In the genomic region with DNA sequence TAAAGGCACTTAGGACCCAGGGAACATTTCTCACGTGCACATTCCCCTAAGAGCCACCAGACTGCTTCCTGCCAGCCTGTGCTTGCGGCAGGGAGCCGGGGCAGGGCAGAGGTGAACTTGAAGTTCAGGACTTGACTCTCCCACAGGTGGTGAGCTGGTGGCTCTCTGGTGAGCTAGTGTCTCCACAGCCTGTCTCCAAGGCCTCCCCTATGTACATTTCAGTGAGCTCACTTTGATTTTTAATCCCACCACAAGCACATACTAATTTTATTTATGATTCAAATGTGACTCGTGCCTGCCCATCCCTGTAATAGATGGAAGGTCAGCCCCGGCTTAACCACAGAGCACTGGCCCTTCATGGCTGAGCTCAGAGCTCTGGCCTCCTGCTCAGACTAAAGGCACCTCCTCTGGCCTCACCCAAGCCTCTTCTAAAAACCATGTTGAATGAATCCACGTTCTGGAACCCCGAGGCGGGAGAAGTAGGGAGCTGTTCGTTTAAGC, we compare ENCODE assay signal across 11 cellular contexts. TPM values are rescaled to one million over a fixed set of nuclear protein-coding genes. Genes with fewer than 3 reads are reported as not detected.
A peak's percentile ranks its signal among the peaks of the same experiment; 100 is the strongest.
DNase-seq lines count a peak whose midpoint lies in the region; ATAC-seq, FAIRE-seq and TF ChIP-seq lines count a peak whose summit lies in the region.
"Had no signal": no experiment of that assay in that cellular context is flagged by ENCODE, and none has a peak within 500 bp of the region (broad histone marks: within the 10 kb centered on the region; RNA-seq: fewer than 3 reads in every experiment).

No MANE protein-coding gene starts in this region.

- dilution Hi-C loops in keratinocyte (cut with MboI; ENCODE audit: extremely low pct_ligation_motif_present, low sequenced_read_pairs), result no loop called here

- H2AFZ ChIP-seq in keratinocyte (ENCODE audit: control insufficient read depth, low read length), result no peak overlapping the region

- POLR2A ChIA-PET in activated CD8-positive, alpha-beta T cell treated with anti-CD3 and anti-CD28 coated beads, Interleukin-2, amount 10 ng/mL, durations not matched to agents 7 days and 5 days (lab: Charles Lee), result interaction anchor here (1.0 kb wide), 1 partner anchor 10 kb away, joined by 3 read pairs; no protein-coding TSS in a partner anchor

- TF ChIP-seq CTCF in keratinocyte (optimal IDR thresholded peaks at IDR 0.05 in 1 of 3, IDR thresholded peaks at IDR 0.05 in 1 of 3, conservative IDR thresholded peaks at IDR 0.05 in 1 of 3; ENCODE audit: extremely low read depth in 1 of 3, insufficient read depth in 2 of 3, low read length in 3 of 3), result no peak

- H3K4me1 Mint-ChIP-seq in activated CD8-positive, alpha-beta T cell treated with anti-CD3 and anti-CD28 coated beads, Interleukin-2, amount 10 ng/mL, durations not matched to agents 7 days and 5 days (ENCODE audit: low read depth), result peaks cover 82% of the 10 kb centered on the region

- H3K27ac Mint-ChIP-seq in activated CD8-positive, alpha-beta T cell treated with anti-CD3 and anti-CD28 coated beads, Interleukin-2, amount 10 ng/mL, durations not matched to agents 7 days and 5 days, result peak overlapping the region; percentile 57
- H3K27ac Mint-ChIP-seq: activated CD4-positive, alpha-beta T cell treated with anti-CD3 and anti-CD28 coated beads, Interleukin-2, amount 10 ng/mL, durations not matched to agents 24 days and 14 days had no signal

- H3K27me3 ChIP-seq in keratinocyte (ENCODE audit: control insufficient read depth, extremely low read depth, insufficient read depth, low read length), result no peaks in the 10 kb centered on the region

- peak; percentile 31 for DNase-seq in DMS53 (lab: John Stamatoyannopoulos, UW)
- DNase-seq in DMS53 treated with DMSO at 0.1 percent for 48 hours (lab: John Stamatoyannopoulos, UW; ENCODE audit: unreplicated experiment), result no peak
- DNase-seq in activated CD8-positive, alpha-beta T cell treated with anti-CD3 and anti-CD28 coated beads, Interleukin-2, amount 10 ng/mL, durations not matched to agents 7 days and 5 days, result no peak
- DNase-seq in keratinocyte (ENCODE audit: low read depth, low spot score), result no peak
- DNase-seq in stromal cell of bone marrow (ENCODE audit: low read depth), result peak; percentile 29
- DNase-seq in NCI-H446 treated with DMSO at 0.1 percent for 48 hours (lab: John Stamatoyannopoulos, UW), result no peak
- DNase-seq: activated CD4-positive, alpha-beta T cell treated with anti-CD3 and anti-CD28 coated beads, Interleukin-2, amount 10 ng/mL, durations not matched to agents 24 days and 14 days; nucleus accumbens had no signal

- peaks cover 59% of the 10 kb centered on the region for H3K36me3 Mint-ChIP-seq in activated CD8-positive, alpha-beta T cell treated with anti-CD3 and anti-CD28 coated beads, Interleukin-2, amount 10 ng/mL, durations not matched to agents 7 days and 5 days (ENCODE audit: low read depth)

- CTCF ChIA-PET in activated CD8-positive, alpha-beta T cell treated with anti-CD3 and anti-CD28 coated beads, Interleukin-2, amount 10 ng/mL, durations not matched to agents 7 days and 5 days (lab: Charles Lee), result interaction anchor here (1.1 to 2.0 kb wide), 2 partner anchors 37 to 38 kb away, joined by 3 to 5 read pairs; no protein-coding TSS in a partner anchor

- no peak for FAIRE-seq in keratinocyte (lab: Jason Lieb, UNC)
- FAIRE-seq: A204.1 had no signal

- ATAC-seq in activated CD8-positive, alpha-beta T cell treated with anti-CD3 and anti-CD28 coated beads, Interleukin-2, amount 10 ng/mL, durations not matched to agents 7 days and 5 days, result no peak
- ATAC-seq in HG03457 (IDR thresholded peaks at IDR 0.05; ENCODE audit: unreplicated experiment) (no peak), GM21723 (IDR thresholded peaks at IDR 0.05; ENCODE audit: unreplicated experiment) (no peak)

- H3K9me3 ChIP-seq in keratinocyte (ENCODE audit: control insufficient read depth, low read depth, low read length), result no peaks in the 10 kb centered on the region

- peaks cover 9% of the 10 kb centered on the region for H3K79me2 ChIP-seq in keratinocyte (ENCODE audit: control insufficient read depth, insufficient read depth, low read length)

- H3K4me3 Mint-ChIP-seq in activated CD8-positive, alpha-beta T cell treated with anti-CD3 and anti-CD28 coated beads, Interleukin-2, amount 10 ng/mL, durations not matched to agents 7 days and 5 days, result no peak overlapping the region
- H3K4me3 Mint-ChIP-seq: activated CD4-positive, alpha-beta T cell treated with anti-CD3 and anti-CD28 coated beads, Interleukin-2, amount 10 ng/mL, durations not matched to agents 24 days and 14 days had no signal

- H3K9me3 Mint-ChIP-seq in activated CD8-positive, alpha-beta T cell treated with anti-CD3 and anti-CD28 coated beads, Interleukin-2, amount 10 ng/mL, durations not matched to agents 7 days and 5 days (ENCODE audit: insufficient read depth), result no peaks in the 10 kb centered on the region
- H3K9me3 Mint-ChIP-seq: activated CD4-positive, alpha-beta T cell treated with anti-CD3 and anti-CD28 coated beads, Interleukin-2, amount 10 ng/mL, durations not matched to agents 24 days and 14 days had no signal

- H3K4me2 ChIP-seq in keratinocyte (ENCODE audit: control insufficient read depth, extremely low read depth, insufficient read depth, low read depth, low read length), result peak overlapping the region; percentile 61

- H3K27me3 Mint-ChIP-seq in activated CD8-positive, alpha-beta T cell treated with anti-CD3 and anti-CD28 coated beads, Interleukin-2, amount 10 ng/mL, durations not matched to agents 7 days and 5 days (ENCODE audit: low read depth), result no peaks in the 10 kb centered on the region
- H3K27me3 Mint-ChIP-seq: activated CD4-positive, alpha-beta T cell treated with anti-CD3 and anti-CD28 coated beads, Interleukin-2, amount 10 ng/mL, durations not matched to agents 24 days and 14 days had no signal

- H3K36me3 ChIP-seq in keratinocyte (ENCODE audit: control insufficient read depth in 2 of 2, extremely low read depth in 1 of 2, insufficient read depth in 2 of 2, low read length in 2 of 2), result peaks cover 24 to 30% of the 10 kb centered on the region in 2 experiments

- peaks cover 40% of the 10 kb centered on the region for H3K4me1 ChIP-seq in keratinocyte (ENCODE audit: control insufficient read depth, extremely low read depth, insufficient read depth, low read length)

- H3K27ac ChIP-seq in keratinocyte (ENCODE audit: control insufficient read depth, insufficient read depth, low read length), result peak overlapping the region; percentile 40

- H3K9me1 ChIP-seq in keratinocyte (ENCODE audit: control insufficient read depth, extremely low read depth, insufficient read depth, low read length), result peaks cover 2% of the 10 kb centered on the region

- H3K4me3 ChIP-seq in keratinocyte (ENCODE audit: control insufficient read depth in 2 of 3, extremely low read depth in 1 of 3, insufficient read depth in 2 of 3, low read depth in 1 of 3, low read length in 3 of 3), result no peak overlapping the region

- H4K20me1 ChIP-seq in keratinocyte (ENCODE audit: control insufficient read depth, extremely low read depth, insufficient read depth, low read length), result peaks cover 5% of the 10 kb centered on the region

- H3K9ac ChIP-seq in keratinocyte (ENCODE audit: control insufficient read depth, extremely low read depth, insufficient read depth, low read length), result peak overlapping the region; percentile 36

RNA-seq across cellular contexts. Expression of a gene that starts 9.2 kb away (rescaled TPM):
- total RNA-seq in activated CD8-positive, alpha-beta T cell treated with anti-CD3 and anti-CD28 coated beads, Interleukin-2, amount 10 ng/mL, durations not matched to agents 7 days and 5 days, result 10 to 100 TPM; 27.3 to 28.9 TPM
- polyA plus RNA-seq in keratinocyte, result 15.9 to 18.1 TPM (median 17.3 TPM) in 3 replicates
- polyA plus RNA-seq in keratinocyte (2011; ENCODE audit: low read depth), result 6.6 TPM
- polyA plus RNA-seq in keratinocyte (2011; cell fraction: cytosol; rRNA removed), result 19.3 and 21.9 TPM in 2 replicates
- polyA plus RNA-seq in keratinocyte (2011; cell fraction: nucleus; rRNA removed), result 16.5 and 16.8 TPM in 2 replicates
- 12.8 and 15.6 TPM in 2 replicates for polyA plus RNA-seq in keratinocyte (2012; ENCODE audit: low replicate concordance)
- polyA minus RNA-seq in keratinocyte, result 10.2 to 11.8 TPM (median 11.2 TPM) in 3 replicates
- polyA minus RNA-seq in keratinocyte (2011; cell fraction: cytosol; rRNA and poly(A)+ RNA removed), result 17.3 TPM
- 6.4 and 10.1 TPM in 2 replicates for polyA minus RNA-seq in keratinocyte (2011; cell fraction: nucleus; rRNA and poly(A)+ RNA removed)

Comparison
In these comparisons a context has a peak if more than half of its experiments do, and no peak if none do; other contexts are left out.
1. DNase-seq: peak in DMS53 (single experiment) and stromal cell of bone marrow (single experiment); none in DMS53 treated with DMSO at 0.1 percent for 48 hours (single experiment), activated CD8-positive, alpha-beta T cell treated with anti-CD3 and anti-CD28 coated beads, Interleukin-2, amount 10 ng/mL, durations not matched to agents 7 days and 5 days (single experiment), keratinocyte (single experiment) and NCI-H446 treated with DMSO at 0.1 percent for 48 hours (single experiment).